In genomic region chr2:122812214-122812613, GRCh38 we compare ENCODE assay signal across 3 cellular contexts.
A peak's percentile ranks its signal among the peaks of the same experiment; 100 is the strongest.
DNase-seq lines count a peak whose midpoint lies in the region; ATAC-seq, FAIRE-seq and TF ChIP-seq lines count a peak whose summit lies in the region.
"Not testable (repeated sequence)": the region's sequence is repeated elsewhere in the genome, so short reads cannot be mapped to it uniquely, and the experiment has no call there.

No MANE protein-coding gene starts in this region.

- not testable (repeated sequence) for H4K20me1 ChIP-seq in GM12878 (ENCODE audit: control insufficient read depth, insufficient read depth); K562 (replicated peaks; ENCODE audit: control insufficient read depth, insufficient read depth, low read length); HepG2 (ENCODE audit: insufficient read depth, low read length)

- RAD21 ChIA-PET in GM12878 (lab: Charles Lee; ENCODE audit: unreplicated experiment): interaction anchor here (0.6 kb wide), 1 partner anchor 20 kb away, joined by 3 read pairs; no protein-coding TSS in a partner anchor

- H3K79me2 ChIP-seq in GM12878 (ENCODE audit: control insufficient read depth, insufficient read depth, low read length); K562 (ENCODE audit: control insufficient read depth, insufficient read depth, low read length); HepG2 (ENCODE audit: insufficient read depth, low read length): not testable (repeated sequence)

- H3K36me3 ChIP-seq in GM12878 (ENCODE audit: control insufficient read depth in 2 of 2, insufficient read depth in 2 of 2, low read length in 1 of 2); K562 (ENCODE audit: control insufficient read depth, insufficient read depth, low read length); HepG2 (replicated peaks in 1 of 2; ENCODE audit: control insufficient read depth in 1 of 2, insufficient read depth in 2 of 2, low read length in 2 of 2): not testable (repeated sequence)

- not testable (repeated sequence) for TF ChIP-seq CTCF in GM12878 (IDR thresholded peaks at IDR 0.05 in 2 of 3, conservative IDR thresholded peaks at IDR 0.05 in 1 of 3; ENCODE audit: control insufficient read depth in 2 of 3, extremely low read depth in 1 of 3, insufficient read depth in 1 of 3, low read depth in 3 of 3, low read length in 3 of 3); K562 (IDR thresholded peaks at IDR 0.05 in 2 of 3, conservative IDR thresholded peaks at IDR 0.05 in 1 of 3; ENCODE audit: insufficient read depth in 2 of 3, low read depth in 1 of 3, low read length in 3 of 3); HepG2 (CRISPR knock-in tag; IDR thresholded peaks at IDR 0.05)

- H3K4me1 ChIP-seq in GM12878 (ENCODE audit: control insufficient read depth, insufficient read depth, low read length); K562 (replicated peaks in 1 of 2; ENCODE audit: control insufficient read depth in 2 of 2, insufficient read depth in 2 of 2, low read length in 2 of 2); HepG2 (ENCODE audit: insufficient read depth, low read length): not testable (repeated sequence)

- CTCF ChIA-PET in GM12878 (lab: Yijun Ruan, JAX); K562 (lab: Yijun Ruan, JAX; ENCODE audit: low intra/inter-chr PET ratio); HepG2 (lab: Yijun Ruan, JAX; ENCODE audit: low intra/inter-chr PET ratio, low total read pairs): not testable (repeated sequence)

- TF ChIP-seq POLR2A in GM12878 (IDR thresholded peaks at IDR 0.05; ENCODE audit: low read depth, low read length); K562 (conservative IDR thresholded peaks at IDR 0.05); HepG2 (IDR thresholded peaks at IDR 0.05; ENCODE audit: insufficient read depth in 1 of 2, low read depth in 2 of 2, low read length in 2 of 2): not testable (repeated sequence)

- H3K27ac ChIP-seq in GM12878 (ENCODE audit: control insufficient read depth, insufficient read depth); K562 (ENCODE audit: extremely low read depth, low read depth, low read length); HepG2 (ENCODE audit: extremely low read length, insufficient read depth, low read length): not testable (repeated sequence)

- DNase-seq in GM12878 (ENCODE audit: low read depth, low spot score); K562 (ENCODE audit: extremely low read depth in 1 of 4, low spot score in 3 of 4); HepG2 (ENCODE audit: low spot score): not testable (repeated sequence)

- intact Hi-C loops in GM12878 (cut with micrococcal nuclease; ENCODE audit: unreplicated experiment); K562 (cut with micrococcal nuclease); HepG2 (cut with micrococcal nuclease; ENCODE audit: unreplicated experiment): not testable (repeated sequence)

- BruUV-seq in GM12878 (replicated peaks; lab: Mats Ljungman, UMichigan); K562 (replicated peaks; lab: Mats Ljungman, UMichigan); HepG2 (replicated peaks; lab: Mats Ljungman, UMichigan): not testable (repeated sequence)

- H3K9me1 ChIP-seq in K562 (ENCODE audit: control insufficient read depth, insufficient read depth, low read length): not testable (repeated sequence)

- H2AFZ ChIP-seq in GM12878 (ENCODE audit: control insufficient read depth, low read depth, low read length); K562 (ENCODE audit: low read depth, low read length); HepG2 (ENCODE audit: low read length): not testable (repeated sequence)

- not testable (repeated sequence) for FAIRE-seq in GM12878 (lab: Jason Lieb, UNC); K562 (lab: Jason Lieb, UNC); HepG2 (lab: Jason Lieb, UNC)

- H3K4me3 ChIP-seq in GM12878; K562; HepG2 (replicated peaks in 1 of 3; ENCODE audit: insufficient read depth in 1 of 3, low read depth in 2 of 3, low read length in 3 of 3): not testable (repeated sequence)

- in situ Hi-C loops in GM12878 (cut with MboI); K562 (cut with MboI); HepG2 (cut with HindIII; ENCODE audit: extremely low pct_ligation_motif_present, low pct_unique_long_range_greater_than_20kb): not testable (repeated sequence)

- 53% methylated on average over 4 of the region's 4 CpGs for WGBS in GM12878 (ENCODE audit: insufficient coverage, insufficient replicate concordance, low lambda C conversion rate, missing lambda C conversion rate)
- 9% methylated on average over 4 of the region's 4 CpGs for WGBS in K562 (ENCODE audit: insufficient coverage, low coverage, missing lambda C conversion rate)
- 6% methylated on average over 4 of the region's 4 CpGs for WGBS in HepG2 (ENCODE audit: low lambda C conversion rate)

- not testable (repeated sequence) for TF ChIP-seq RAD21 in GM12878 (IDR thresholded peaks at IDR 0.05; ENCODE audit: insufficient read depth, low read depth, low read length); K562 (CRISPR knock-in tag; conservative IDR thresholded peaks at IDR 0.05 in 1 of 2, IDR thresholded peaks at IDR 0.05 in 1 of 2); HepG2 (CRISPR knock-in tag; IDR thresholded peaks at IDR 0.05)

- H3K9ac ChIP-seq in GM12878 (ENCODE audit: control insufficient read depth, insufficient read depth, low read length); K562 (ENCODE audit: insufficient read depth in 1 of 2, low read depth in 2 of 2, low read length in 2 of 2); HepG2 (ENCODE audit: insufficient read depth, low read depth, low read length): not testable (repeated sequence)

- not testable (repeated sequence) for H3K4me2 ChIP-seq in GM12878 (ENCODE audit: control insufficient read depth, insufficient read depth); K562 (ENCODE audit: insufficient read depth, low read length); HepG2 (ENCODE audit: low read depth, low read length)

- not testable (repeated sequence) for TF ChIP-seq EP300 in GM12878 (IDR thresholded peaks at IDR 0.05; ENCODE audit: borderline replicate concordance in 1 of 2, control insufficient read depth in 1 of 2, low read depth in 2 of 2, low read length in 2 of 2); K562 (IDR thresholded peaks at IDR 0.05; ENCODE audit: low read length); HepG2 (IDR thresholded peaks at IDR 0.05; ENCODE audit: low read depth in 2 of 2, low read length in 2 of 2); HepG2 (CRISPR knock-in tag; IDR thresholded peaks at IDR 0.05; ENCODE audit: borderline replicate concordance)

- not testable (repeated sequence) for ATAC-seq in GM12878, K562, HepG2

- SMC1A ChIA-PET in GM12878 (lab: Charles Lee; ENCODE audit: uncharacterized antibody, unreplicated experiment): interaction anchor here (1.0 to 1.2 kb wide), 2 partner anchors 10 to 31 kb away, joined by 3 to 5 read pairs; no protein-coding TSS in a partner anchor

- POLR2A ChIA-PET in GM12878 (lab: Charles Lee): interaction anchor here (0.6 to 0.7 kb wide), 3 partner anchors 25 to 616 kb away, joined by 4 read pairs; no protein-coding TSS in a partner anchor
- POLR2A ChIA-PET in K562 (lab: Yijun Ruan, JAX); HepG2 (lab: Yijun Ruan, JAX): not testable (repeated sequence)

- H3K27me3 ChIP-seq in GM12878 (replicated peaks in 1 of 2; ENCODE audit: control insufficient read depth in 2 of 2, insufficient read depth in 2 of 2, low read length in 1 of 2); K562 (ENCODE audit: control insufficient read depth in 2 of 2, insufficient read depth in 2 of 2, low read length in 2 of 2); HepG2 (ENCODE audit: control insufficient read depth in 1 of 2, insufficient read depth in 2 of 2, low read length in 2 of 2): not testable (repeated sequence)

- not testable (repeated sequence) for H3K9me3 ChIP-seq in GM12878 (replicated peaks; ENCODE audit: control insufficient read depth, insufficient read depth, low read length); K562 (replicated peaks; ENCODE audit: control insufficient read depth, insufficient read depth, low read depth, low read length)
- peaks cover 61% of the 10 kb centered on the region for H3K9me3 ChIP-seq in HepG2 (ENCODE audit: low read length)

TF ChIP-seq in GM12878, 131 proteins besides CTCF, POLR2A, EP300 and RAD21:
- TF ChIP-seq RAD51 (IDR thresholded peaks at IDR 0.05): peak; percentile 42; the same call in 1 of the 2 replicates

TF ChIP-seq in HepG2, 621 proteins besides CTCF, POLR2A, EP300 and RAD21:
- TF ChIP-seq RAD51 (IDR thresholded peaks at IDR 0.05; ENCODE audit: borderline replicate concordance): peak; percentile 74; the same call in 1 of the 2 replicates
